In genomic region chr17:42586514-42587230, GRCh38 we compare ENCODE assay signal across 11 cellular contexts. TPM values are rescaled to one million over a fixed set of nuclear protein-coding genes. Genes with fewer than 3 reads are reported as not detected.
A peak's percentile ranks its signal among the peaks of the same experiment; 100 is the strongest.
DNase-seq lines count a peak whose midpoint lies in the region; ATAC-seq and TF ChIP-seq lines count a peak whose summit lies in the region.
"Had no signal": no experiment of that assay in that cellular context is flagged by ENCODE, and none has a peak within 500 bp of the region (broad histone marks: within the 10 kb centered on the region; RNA-seq: fewer than 3 reads in every experiment).

No MANE protein-coding gene starts in this region.

- H3K9me3 ChIP-seq in OCI-LY1 (ENCODE audit: low read length) (no peaks in the 10 kb centered on the region), trophoblast cell (ENCODE audit: insufficient read depth, low read depth, low read length) (peaks cover 2% of the 10 kb centered on the region)

- no peaks in the 10 kb centered on the region for H4K20me1 ChIP-seq in OCI-LY1 (ENCODE audit: insufficient read depth, low read length)

- H3K9me2 ChIP-seq in OCI-LY1 (ENCODE audit: low read depth, low read length): no peaks in the 10 kb centered on the region

- H2BK12ac ChIP-seq in trophoblast cell (ENCODE audit: low read length): no peak overlapping the region

- H3K4me1 ChIP-seq in OCI-LY1 (ENCODE audit: insufficient read depth, low read length, severe bottlenecking): peaks cover 15% of the 10 kb centered on the region
- peaks cover 18% of the 10 kb centered on the region for H3K4me1 ChIP-seq in foreskin keratinocyte
- H3K4me1 ChIP-seq in urinary bladder (ENCODE audit: insufficient read depth): no peaks in the 10 kb centered on the region
- H3K4me1 ChIP-seq in trophoblast cell (ENCODE audit: control insufficient read depth in 1 of 2, insufficient read depth in 2 of 2, low read length in 2 of 2): no peaks in the 10 kb centered on the region

- WGBS in urinary bladder: 79% methylated on average over 7 of the region's 7 CpGs
- no CpG with 5 or more reads among the region's 7 CpGs for WGBS in trophoblast cell (ENCODE audit: extremely low coverage, insufficient coverage, insufficient read length)

- H3K4ac ChIP-seq in trophoblast cell (ENCODE audit: low read depth, low read length): no peak overlapping the region

- H3K36me3 ChIP-seq in OCI-LY1 (ENCODE audit: insufficient read depth, low read length) (peaks cover 99% of the 10 kb centered on the region), urinary bladder (ENCODE audit: insufficient read depth) (peaks cover 9% of the 10 kb centered on the region), trophoblast cell (ENCODE audit: control insufficient read depth in 1 of 2, insufficient read depth in 2 of 2, low read length in 2 of 2) (peaks cover 40 to 68% of the 10 kb centered on the region in 2 experiments)

- ATAC-seq in activated naive CD4-positive, alpha-beta T cell treated with anti-CD3 and anti-CD28 coated beads, Interleukin-2, amount 50 U/mL, for 72 hours: no peak
- ATAC-seq in foreskin keratinocyte: peak; percentile 74

- peak overlapping the region; percentile 76 to 89 for H3K27ac Mint-ChIP-seq in activated naive CD4-positive, alpha-beta T cell treated with anti-CD3 and anti-CD28 coated beads, Interleukin-2, amount 50 U/mL, for 72 hours

- no peak overlapping the region for H2BK5ac ChIP-seq in trophoblast cell (ENCODE audit: low read depth, low read length, poor library complexity)

- TF ChIP-seq CTCF in OCI-LY1 (IDR thresholded peaks at IDR 0.05; ENCODE audit: low read length) (no peak), foreskin keratinocyte (conservative IDR thresholded peaks at IDR 0.05) (no peak)

- H2AFZ ChIP-seq in OCI-LY1 (ENCODE audit: low read length) (no peak overlapping the region), trophoblast cell (ENCODE audit: insufficient read depth, low read length, poor library complexity) (no peak overlapping the region)

- H4K8ac ChIP-seq in trophoblast cell (ENCODE audit: low read depth, low read length): no peak overlapping the region

- no peaks in the 10 kb centered on the region for H3K79me2 ChIP-seq in OCI-LY1 (ENCODE audit: insufficient read depth, low read length)
- H3K79me2 ChIP-seq in trophoblast cell (ENCODE audit: control insufficient read depth, insufficient read depth, low read length, poor library complexity): no peaks in the 10 kb centered on the region

- H3K14ac ChIP-seq in trophoblast cell (ENCODE audit: low read length): no peak overlapping the region

- no peak overlapping the region for H3K23ac ChIP-seq in trophoblast cell (ENCODE audit: low read length)

- H3K4me3 ChIP-seq in OCI-LY1 (ENCODE audit: low read depth, low read length, poor library complexity, severe bottlenecking): no peak overlapping the region
- H3K4me3 ChIP-seq in urinary bladder (ENCODE audit: low read depth, low read length): no peak overlapping the region
- H3K4me3 ChIP-seq in trophoblast cell (ENCODE audit: low read depth, low read length): no peak overlapping the region

- DNase-seq in activated naive CD4-positive, alpha-beta T cell treated with anti-CD3 and anti-CD28 coated beads, Interleukin-2, amount 50 U/mL, for 72 hours (ENCODE audit: low spot score in 2 of 2): no peak
- DNase-seq in activated naive CD4-positive, alpha-beta T cell (lab: John Stamatoyannopoulos, UW): no peak
- DNase-seq in foreskin keratinocyte (peak; percentile 90 to 96), NCI-H1417 (lab: John Stamatoyannopoulos, UW) (no peak), retina (no peak), trophoblast cell (no peak)
- DNase-seq: KG1, midbrain had no signal

- H3F3A ChIP-seq in OCI-LY1 (ENCODE audit: insufficient read depth, low read length): no peaks in the 10 kb centered on the region

- no peak overlapping the region for H3K4me2 ChIP-seq in OCI-LY1 (ENCODE audit: low read length)
- no peak overlapping the region for H3K4me2 ChIP-seq in trophoblast cell (ENCODE audit: low read length)

- no peak overlapping the region for H2AK5ac ChIP-seq in trophoblast cell (ENCODE audit: low read length)

- no peak overlapping the region for H3K18ac ChIP-seq in trophoblast cell (ENCODE audit: low read length)

- H3K9ac ChIP-seq in OCI-LY1 (ENCODE audit: low read length): no peak overlapping the region; the same call in 1 of the 2 replicates
- H3K9ac ChIP-seq in trophoblast cell (ENCODE audit: low read length): no peak overlapping the region

- no peaks in the 10 kb centered on the region for H3K9me3 Mint-ChIP-seq in activated naive CD4-positive, alpha-beta T cell treated with anti-CD3 and anti-CD28 coated beads, Interleukin-2, amount 50 U/mL, for 72 hours
- H3K9me3 Mint-ChIP-seq: brain had no signal

- H2BK120ac ChIP-seq in trophoblast cell (ENCODE audit: insufficient read depth, low read length, poor library complexity): no peak overlapping the region

- no peak overlapping the region for H4K91ac ChIP-seq in trophoblast cell (ENCODE audit: low read depth, low read length)

- H4K12ac ChIP-seq in trophoblast cell (ENCODE audit: low read depth, low read length): no peak overlapping the region

- no peaks in the 10 kb centered on the region for H3K79me1 ChIP-seq in trophoblast cell (ENCODE audit: low read length)

- H3K27me3 ChIP-seq in OCI-LY1 (ENCODE audit: insufficient read depth, low read length) (no peaks in the 10 kb centered on the region), foreskin keratinocyte (no peaks in the 10 kb centered on the region), trophoblast cell (ENCODE audit: insufficient read depth, low read length) (no peaks in the 10 kb centered on the region)

- H3K27ac ChIP-seq in OCI-LY1 (ENCODE audit: low read depth, low read length, poor library complexity, severe bottlenecking) (peak overlapping the region; percentile 32), foreskin keratinocyte (peak overlapping the region; percentile 73), urinary bladder (ENCODE audit: low read depth) (peak overlapping the region; percentile 62), trophoblast cell (ENCODE audit: low read depth, low read length) (no peak overlapping the region)

- no peaks in the 10 kb centered on the region for H3K36me3 Mint-ChIP-seq in activated naive CD4-positive, alpha-beta T cell treated with anti-CD3 and anti-CD28 coated beads, Interleukin-2, amount 50 U/mL, for 72 hours

RNA-seq across cellular contexts. Expression of gene PSMC3IP, which starts 9.1 kb away (rescaled TPM):
- total RNA-seq in activated naive CD4-positive, alpha-beta T cell treated with anti-CD3 and anti-CD28 coated beads, Interleukin-2, amount 50 U/mL, for 72 hours: 10 to 100 TPM; 24.7 to 52.5 TPM
- 14.8 and 20.6 TPM in 2 replicates for total RNA-seq in foreskin keratinocyte
- 17.0 and 23.6 TPM in 2 replicates for polyA plus RNA-seq in foreskin keratinocyte
- total RNA-seq in urinary bladder: 4.5 TPM
- polyA plus RNA-seq in urinary bladder: 7.9 TPM
- 15.2 and 16.2 TPM in 2 replicates for polyA plus RNA-seq in trophoblast cell (2013)

RNA-seq across cellular contexts. Expression of gene MLX, which starts 19.8 kb away (rescaled TPM):
- 10 to 100 TPM; 44.3 to 60.5 TPM for total RNA-seq in activated naive CD4-positive, alpha-beta T cell treated with anti-CD3 and anti-CD28 coated beads, Interleukin-2, amount 50 U/mL, for 72 hours
- total RNA-seq in foreskin keratinocyte: 34.8 and 41.2 TPM in 2 replicates
- 44.8 and 51.6 TPM in 2 replicates for polyA plus RNA-seq in foreskin keratinocyte
- total RNA-seq in urinary bladder: 17.1 TPM
- 38.0 TPM for polyA plus RNA-seq in urinary bladder
- 37.8 and 38.0 TPM in 2 replicates for polyA plus RNA-seq in trophoblast cell (2013)

RNA-seq across cellular contexts. Expression of gene RETREG3, which starts 22.5 kb away (rescaled TPM):
- 10 to 100 TPM; 39.4 to 44.8 TPM for total RNA-seq in activated naive CD4-positive, alpha-beta T cell treated with anti-CD3 and anti-CD28 coated beads, Interleukin-2, amount 50 U/mL, for 72 hours
- total RNA-seq in foreskin keratinocyte (51.5 and 58.2 TPM in 2 replicates), urinary bladder (49.9 TPM)
- polyA plus RNA-seq in foreskin keratinocyte (21.7 and 23.2 TPM in 2 replicates), urinary bladder (21.2 TPM)
- polyA plus RNA-seq in trophoblast cell (2013): 36.8 and 39.1 TPM in 2 replicates

RNA-seq across cellular contexts. Expression of gene TUBG1, which starts 22.8 kb away (rescaled TPM):
- total RNA-seq in activated naive CD4-positive, alpha-beta T cell treated with anti-CD3 and anti-CD28 coated beads, Interleukin-2, amount 50 U/mL, for 72 hours: 100 to 1,000 TPM in 1 of 2 donors, 10 to 100 TPM in 1; 56.3 to 151 TPM
- total RNA-seq in foreskin keratinocyte (113 and 129 TPM in 2 replicates), urinary bladder (15.2 TPM)
- polyA plus RNA-seq in foreskin keratinocyte (140 and 163 TPM in 2 replicates), urinary bladder (42.9 TPM)
- 70.1 and 72.5 TPM in 2 replicates for polyA plus RNA-seq in trophoblast cell (2013)

RNA-seq across cellular contexts. Expression of gene COASY, which starts 24.7 kb away (rescaled TPM):
- 100 to 1,000 TPM in 1 of 2 donors, 10 to 100 TPM in 1; 86.4 to 124 TPM for total RNA-seq in activated naive CD4-positive, alpha-beta T cell treated with anti-CD3 and anti-CD28 coated beads, Interleukin-2, amount 50 U/mL, for 72 hours
- 69.9 and 80.9 TPM in 2 replicates for total RNA-seq in foreskin keratinocyte
- polyA plus RNA-seq in foreskin keratinocyte: 89.2 and 98.4 TPM in 2 replicates
- 8.8 TPM for total RNA-seq in urinary bladder
- 43.7 TPM for polyA plus RNA-seq in urinary bladder
- 136 and 137 TPM in 2 replicates for polyA plus RNA-seq in trophoblast cell (2013)

Comparison
In these comparisons a context has a peak if more than half of its experiments do, and no peak if none do; other contexts are left out.
1. DNase-seq: peak in foreskin keratinocyte (2 of 2); none in activated naive CD4-positive, alpha-beta T cell treated with anti-CD3 and anti-CD28 coated beads, Interleukin-2, amount 50 U/mL, for 72 hours (0 of 2), activated naive CD4-positive, alpha-beta T cell (0 of 4), NCI-H1417 (0 of 3), retina (single experiment) and trophoblast cell (0 of 2).